19 cellular contexts compared by ENCODE assay signal in genomic region chr12:39429809-39430208, GRCh38. TPM values are rescaled to one million over a fixed set of nuclear protein-coding genes. Genes with fewer than 3 reads are reported as not detected.
DNase-seq lines count a peak whose midpoint lies in the region; ATAC-seq, FAIRE-seq and TF ChIP-seq lines count a peak whose summit lies in the region.
"Had no signal": no experiment of that assay in that cellular context is flagged by ENCODE, and none has a peak within 500 bp of the region (broad histone marks: within the 10 kb centered on the region; RNA-seq: fewer than 3 reads in every experiment).

No MANE protein-coding gene starts in this region.

- no peaks in the 10 kb centered on the region for H3K27me3 Mint-ChIP-seq in central memory CD8-positive, alpha-beta T cell
- peaks cover 2% of the 10 kb centered on the region for H3K27me3 Mint-ChIP-seq in nephron progenitor cell (ENCODE audit: low read depth, poor library complexity)
- H3K27me3 Mint-ChIP-seq: CD4-positive, CD25-positive, alpha-beta regulatory T cell had no signal

- no peaks in the 10 kb centered on the region for H3K36me3 ChIP-seq in HEK293 (ENCODE audit: control insufficient read depth in 2 of 2, insufficient read depth in 1 of 2, low read length in 2 of 2)

- H3K36me3 Mint-ChIP-seq in central memory CD8-positive, alpha-beta T cell (ENCODE audit: insufficient read depth): peaks cover 6% of the 10 kb centered on the region
- H3K36me3 Mint-ChIP-seq in nephron progenitor cell (ENCODE audit: low read depth): no peaks in the 10 kb centered on the region
- H3K36me3 Mint-ChIP-seq: CD4-positive, CD25-positive, alpha-beta regulatory T cell had no signal

- no peak for ATAC-seq in central memory CD8-positive, alpha-beta T cell (replicated peaks; ENCODE audit: extremely low read depth, poor library complexity, severe bottlenecking)
- peak; percentile 40 for ATAC-seq in left lobe of liver
- ATAC-seq: GM23338, HCT116 had no signal

- no peak overlapping the region for H3K4me3 Mint-ChIP-seq in central memory CD8-positive, alpha-beta T cell
- no peak overlapping the region for H3K4me3 Mint-ChIP-seq in nephron progenitor cell
- H3K4me3 Mint-ChIP-seq: CD4-positive, CD25-positive, alpha-beta regulatory T cell; GM23338 had no signal

- FAIRE-seq in D721Med (lab: Jason Lieb, UNC): no peak
- FAIRE-seq: A204.1 had no signal

- CTCF ChIA-PET in HEK293 (lab: Yijun Ruan, JAX): interaction anchor here (0.6 kb wide), 1 partner anchor 25 kb away, joined by 3 read pairs; no protein-coding TSS in a partner anchor

- H3K27ac Mint-ChIP-seq in central memory CD8-positive, alpha-beta T cell (ENCODE audit: low read depth): peak overlapping the region; percentile 65
- H3K27ac Mint-ChIP-seq in nephron progenitor cell: peak overlapping the region; percentile 11
- H3K27ac Mint-ChIP-seq: CD4-positive, CD25-positive, alpha-beta regulatory T cell; GM23338 had no signal

- POLR2A ChIA-PET in HEK293 (lab: Yijun Ruan, JAX): no interaction called here

- H3K4me1 ChIP-seq in HEK293 (ENCODE audit: control insufficient read depth, insufficient read depth, low read length): no peaks in the 10 kb centered on the region

- H3K27ac ChIP-seq in HEK293 (ENCODE audit: extremely low read depth, low read depth, low read length): no peak overlapping the region

- no peak for TF ChIP-seq CTCF in HEK293 (tag by site-specific recombination; IDR thresholded peaks at IDR 0.05)
- TF ChIP-seq CTCF in nephron progenitor cell (IDR thresholded peaks at IDR 0.05): no peak
- no peak for TF ChIP-seq CTCF in D721Med (IDR thresholded peaks at IDR 0.05; ENCODE audit: insufficient read depth, missing control alignments)

- peaks cover 16% of the 10 kb centered on the region for H3K4me1 Mint-ChIP-seq in central memory CD8-positive, alpha-beta T cell
- no peaks in the 10 kb centered on the region for H3K4me1 Mint-ChIP-seq in nephron progenitor cell
- H3K4me1 Mint-ChIP-seq: GM23338 had no signal

- no peaks in the 10 kb centered on the region for H3K9me3 Mint-ChIP-seq in central memory CD8-positive, alpha-beta T cell
- no peaks in the 10 kb centered on the region for H3K9me3 Mint-ChIP-seq in nephron progenitor cell
- H3K9me3 Mint-ChIP-seq: CD4-positive, CD25-positive, alpha-beta regulatory T cell; CD8-positive, alpha-beta memory T cell; GM23338 had no signal

- H3K9me3 ChIP-seq in HEK293 (ENCODE audit: control insufficient read depth, insufficient read depth, low read depth, low read length): no peaks in the 10 kb centered on the region
- H3K9me3 ChIP-seq: BE2C had no signal

- H3K4me3 ChIP-seq in HEK293 (ENCODE audit: low read depth, low read length): no peak overlapping the region
- H3K4me3 ChIP-seq: GM23338 had no signal

- no peak for DNase-seq in central memory CD8-positive, alpha-beta T cell (ENCODE audit: low spot score in 2 of 2)
- DNase-seq in left lobe of liver (ENCODE audit: low spot score) (no peak), nephron progenitor cell (no peak), NCI-H510A (lab: John Stamatoyannopoulos, UW) (no peak), D721Med (ENCODE audit: insufficient read length, low spot score) (no peak), germinal center (ENCODE audit: low spot score) (no peak)
- DNase-seq: ACHN; BE2C; C1 segment of cervical spinal cord; CD4-positive, CD25-positive, alpha-beta regulatory T cell; CD8-positive, alpha-beta memory T cell; COR-L47; DMS79 treated with DMSO at 0.1 percent for 48 hours; GF-D8; H7 had no signal

TF ChIP-seq in HEK293, 187 proteins besides CTCF, POLR2A, EP300 and RAD21:
- TF ChIP-seq ZNF2 (tag by site-specific recombination; IDR thresholded peaks at IDR 0.05) (no peak), ZNF366 (tag by site-specific recombination; conservative IDR thresholded peaks at IDR 0.05) (0 out of 2 replicates have a peak, but pooled peaks have one; percentile 29)

RNA-seq across cellular contexts. Expression of gene KIF21A, which starts 13.1 kb away (rescaled TPM):
- total RNA-seq in left lobe of liver: 18.8 TPM
